In genomic region chr22:41525450-41526225, GRCh38 we compare ENCODE assay signal across 10 cellular contexts. TPM values are rescaled to one million over a fixed set of nuclear protein-coding genes. Genes with fewer than 3 reads are reported as not detected.
DNase-seq lines count a peak whose midpoint lies in the region; ATAC-seq and TF ChIP-seq lines count a peak whose summit lies in the region.
"Had no signal": no experiment of that assay in that cellular context is flagged by ENCODE, and none has a peak within 500 bp of the region (broad histone marks: within the 10 kb centered on the region; RNA-seq: fewer than 3 reads in every experiment).

No MANE protein-coding gene starts in this region.

- no peak overlapping the region for H3K4me3 Mint-ChIP-seq in activated CD4-positive, alpha-beta memory T cell treated with anti-CD3 and anti-CD28 coated beads for 36 hours

- intact Hi-C loops in activated CD4-positive, alpha-beta memory T cell treated with anti-CD3 and anti-CD28 coated beads for 36 hours (cut with micrococcal nuclease): no loop called here

- peak overlapping the region in 1 of 5 donors; percentile 56 for H3K9ac ChIP-seq in subcutaneous abdominal adipose tissue (ENCODE audit: low read length in 5 of 5)

- H3K4me1 ChIP-seq in right atrium auricular region (peaks cover 0 to 42% of the 10 kb centered on the region in 2 donors), subcutaneous abdominal adipose tissue (ENCODE audit: control insufficient read depth in 5 of 5, insufficient read depth in 5 of 5, low read length in 5 of 5) (peaks cover 9 to 39% (median 31%) of the 10 kb centered on the region in 5 donors)

- H3K36me3 Mint-ChIP-seq in activated CD4-positive, alpha-beta memory T cell treated with anti-CD3 and anti-CD28 coated beads for 36 hours: peaks cover 29% of the 10 kb centered on the region

- POLR2A ChIA-PET in activated CD4-positive, alpha-beta memory T cell treated with anti-CD3 and anti-CD28 coated beads for 36 hours (lab: Charles Lee): interaction anchor here (0.9 kb wide), 1 partner anchor 122 kb away, joined by 3 read pairs; no protein-coding TSS in a partner anchor

- H3K27ac ChIP-seq in right atrium auricular region: peak overlapping the region; percentile 85 to 87
- peak overlapping the region; percentile 37 for H3K27ac ChIP-seq in subcutaneous abdominal adipose tissue (ENCODE audit: low read depth, low read length)

- ATAC-seq in HG03039 (IDR thresholded peaks at IDR 0.05; ENCODE audit: unreplicated experiment): no peak

- no peaks in the 10 kb centered on the region for H3K9me3 Mint-ChIP-seq in activated CD4-positive, alpha-beta memory T cell treated with anti-CD3 and anti-CD28 coated beads for 36 hours

- peak; percentile 9 for DNase-seq in DMS53 (lab: John Stamatoyannopoulos, UW)
- no peak for DNase-seq in DMS53 treated with DMSO at 0.1 percent for 48 hours (lab: John Stamatoyannopoulos, UW; ENCODE audit: unreplicated experiment)
- no peak for DNase-seq in activated CD4-positive, alpha-beta memory T cell treated with anti-CD3 and anti-CD28 coated beads for 36 hours
- no peak for DNase-seq in right atrium auricular region (ENCODE audit: low spot score)
- no peak for DNase-seq in GOT3 (lab: John Stamatoyannopoulos, UW)
- DNase-seq in pons (ENCODE audit: low spot score): no peak
- DNase-seq: NCI-H2227 treated with DMSO at 0.1 percent for 48 hours had no signal

- no peak overlapping the region for H3K4me3 ChIP-seq in right atrium auricular region
- no peak overlapping the region for H3K4me3 ChIP-seq in subcutaneous abdominal adipose tissue (ENCODE audit: low read depth in 1 of 5, low read length in 5 of 5)

- peak overlapping the region; percentile 56 for H3K27ac Mint-ChIP-seq in activated CD4-positive, alpha-beta memory T cell treated with anti-CD3 and anti-CD28 coated beads for 36 hours

- no peaks in the 10 kb centered on the region for H3K27me3 Mint-ChIP-seq in activated CD4-positive, alpha-beta memory T cell treated with anti-CD3 and anti-CD28 coated beads for 36 hours

- H3K27me3 ChIP-seq in right atrium auricular region (no peaks in the 10 kb centered on the region), subcutaneous abdominal adipose tissue (ENCODE audit: control insufficient read depth in 5 of 5, insufficient read depth in 4 of 5, low read length in 5 of 5) (no peaks in the 10 kb centered on the region)
- H3K27me3 ChIP-seq: brain microvascular endothelial cell had no signal

- H3K36me3 ChIP-seq in right atrium auricular region (peaks cover 84% of the 10 kb centered on the region), subcutaneous abdominal adipose tissue (ENCODE audit: control insufficient read depth in 5 of 5, insufficient read depth in 5 of 5, low read length in 5 of 5) (peaks cover 0 to 82% (median 77%) of the 10 kb centered on the region in 5 donors)

- H3K9me3 ChIP-seq in right atrium auricular region (no peaks in the 10 kb centered on the region), subcutaneous abdominal adipose tissue (ENCODE audit: control insufficient read depth in 5 of 5, low read length in 5 of 5) (no peaks in the 10 kb centered on the region)

- TF ChIP-seq CTCF in right atrium auricular region (IDR thresholded peaks at IDR 0.05): no peak

- CTCF ChIA-PET in activated CD4-positive, alpha-beta memory T cell treated with anti-CD3 and anti-CD28 coated beads for 36 hours (lab: Charles Lee): interaction anchor here (0.8 to 6.0 kb wide), 5 partner anchors 7 to 124 kb away, joined by 3 to 113 read pairs (median 10); no protein-coding TSS in a partner anchor

- peaks cover 14% of the 10 kb centered on the region for H3K4me1 Mint-ChIP-seq in activated CD4-positive, alpha-beta memory T cell treated with anti-CD3 and anti-CD28 coated beads for 36 hours (ENCODE audit: low read depth)

RNA-seq across cellular contexts. Expression of gene POLR3H, which starts 18.6 kb away (rescaled TPM):
- 10 to 100 TPM; 23.3 to 23.8 TPM for total RNA-seq in activated CD4-positive, alpha-beta memory T cell treated with anti-CD3 and anti-CD28 coated beads for 36 hours
- total RNA-seq in right atrium auricular region: 10 to 100 TPM; 11.4 to 12.0 TPM

RNA-seq across cellular contexts. Expression of gene CSDC2, which starts 35.2 kb away (rescaled TPM):
- total RNA-seq in activated CD4-positive, alpha-beta memory T cell treated with anti-CD3 and anti-CD28 coated beads for 36 hours: not detected
- 100 to 1,000 TPM; 257 to 324 TPM for total RNA-seq in right atrium auricular region

RNA-seq across cellular contexts. Expression of gene ACO2, which starts 56.7 kb away (rescaled TPM):
- total RNA-seq in activated CD4-positive, alpha-beta memory T cell treated with anti-CD3 and anti-CD28 coated beads for 36 hours: 100 to 1,000 TPM; 103 to 105 TPM
- 100 to 1,000 TPM; 447 to 604 TPM for total RNA-seq in right atrium auricular region

RNA-seq across cellular contexts. Expression of gene PHF5A, which starts 57.1 kb away (rescaled TPM):
- total RNA-seq in activated CD4-positive, alpha-beta memory T cell treated with anti-CD3 and anti-CD28 coated beads for 36 hours: 10 to 100 TPM; 55.4 to 60.0 TPM
- 10 to 100 TPM; 19.3 to 23.5 TPM for total RNA-seq in right atrium auricular region

Comparison
In these comparisons a context has a peak if more than half of its experiments do, and no peak if none do; other contexts are left out.
1. RNA of gene CSDC2, which starts 35.2 kb away (total RNA-seq): 257 to 324 TPM in right atrium auricular region; not detected in activated CD4-positive, alpha-beta memory T cell treated with anti-CD3 and anti-CD28 coated beads for 36 hours; every median in the first group is over 100 times any median in the second.
2. RNA of gene ACO2, which starts 56.7 kb away (total RNA-seq): 447 to 604 TPM in right atrium auricular region; 103 to 105 TPM in activated CD4-positive, alpha-beta memory T cell treated with anti-CD3 and anti-CD28 coated beads for 36 hours; every median in the first group is over 4 times any median in the second.